In the genomic region with DNA sequence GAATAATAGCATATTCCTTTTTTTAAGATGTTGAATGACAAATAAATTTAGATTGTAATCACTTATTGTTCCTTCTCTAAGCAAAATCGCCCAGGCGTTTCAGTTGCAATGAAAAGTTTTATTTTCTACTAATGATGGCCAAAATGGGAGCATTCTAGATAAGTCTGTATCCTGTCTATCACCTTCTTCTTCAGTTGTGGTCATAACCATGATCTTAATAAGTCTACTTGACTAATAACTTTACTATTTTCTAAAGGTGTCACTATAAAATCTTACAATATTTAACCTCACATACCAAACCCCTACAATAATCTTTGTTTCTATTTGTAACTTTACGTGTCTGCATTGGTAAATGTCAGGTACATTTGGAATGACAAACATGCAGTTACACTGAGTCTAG, we compare ENCODE assay signal across 23 cellular contexts.
DNase-seq lines count a peak whose midpoint lies in the region; ATAC-seq, FAIRE-seq and TF ChIP-seq lines count a peak whose summit lies in the region.
"Had no signal": no experiment of that assay in that cellular context is flagged by ENCODE, and none has a peak within 500 bp of the region (broad histone marks: within the 10 kb centered on the region; RNA-seq: fewer than 3 reads in every experiment).

No MANE protein-coding gene starts in this region.

- 33 to 41% methylated on average over 3 of the region's 3 CpGs for WGBS in pancreas, 2 donors
- 60% methylated on average over 3 of the region's 3 CpGs for WGBS in right lobe of liver (ENCODE audit: insufficient coverage, low coverage, low lambda C conversion rate, missing lambda C conversion rate)

- peak; percentile 52 for FAIRE-seq in GM18507 (lab: Jason Lieb, UNC)
- peak; percentile 82 for FAIRE-seq in pancreas (lab: Jason Lieb, UNC)
- FAIRE-seq: H1 had no signal

- H3K9me3 ChIP-seq in pancreas (no peaks in the 10 kb centered on the region), right lobe of liver (no peaks in the 10 kb centered on the region)
- H3K9me3 ChIP-seq: A549, BE2C, Caco-2 had no signal

- intact Hi-C loops in pancreas (cut with DNase I) (no loop called here), right lobe of liver (cut with DNase I) (no loop called here)

- TF ChIP-seq CTCF in VCaP (conservative IDR thresholded peaks at IDR 0.05) (no peak), pancreas (IDR thresholded peaks at IDR 0.05) (no peak), right lobe of liver (IDR thresholded peaks at IDR 0.05) (no peak)

- no peak for TF ChIP-seq POLR2A in right lobe of liver (IDR thresholded peaks at IDR 0.05)

- DNase-seq in GM18507 (ENCODE audit: extremely low spot score, insufficient read length, low read depth) (no peak), pancreas (no peak), DMS153 treated with DMSO at 0.1 percent for 48 hours (lab: John Stamatoyannopoulos, UW; ENCODE audit: unreplicated experiment) (no peak), right lobe of liver (no peak)
- DNase-seq: 8988T; ACHN; AML-193; BE2C; C1 segment of cervical spinal cord; Caco-2; CD8-positive, alpha-beta T cell; DMS153; DMS79; EL; GDM1; GM23248; H7; HCEC 1CT had no signal

- H3K27me3 ChIP-seq in pancreas (peaks cover 0 to 8% (median 0%) of the 10 kb centered on the region in 4 donors), right lobe of liver (no peaks in the 10 kb centered on the region)
- H3K27me3 ChIP-seq: BE2C had no signal

- ATAC-seq in GM18867 (IDR thresholded peaks at IDR 0.05; ENCODE audit: unreplicated experiment) (peak; percentile 60), pancreas (no peak), HG02642 (IDR thresholded peaks at IDR 0.05; ENCODE audit: poor library complexity, unreplicated experiment) (no peak), right lobe of liver (no peak)
- ATAC-seq: A549; CD8-positive, alpha-beta T cell had no signal

- H3K4me1 ChIP-seq in pancreas, result no peaks in the 10 kb centered on the region
- no peaks in the 10 kb centered on the region for H3K4me1 ChIP-seq in right lobe of liver
- H3K4me1 ChIP-seq: BE2C had no signal

- H3K36me3 ChIP-seq in pancreas (no peaks in the 10 kb centered on the region), right lobe of liver (no peaks in the 10 kb centered on the region)
- H3K36me3 ChIP-seq: BE2C had no signal

- peak overlapping the region; percentile 36 for H3K27ac ChIP-seq in VCaP
- no peak overlapping the region for H3K27ac ChIP-seq in pancreas
- H3K27ac ChIP-seq in right lobe of liver, result no peak overlapping the region
- H3K27ac ChIP-seq: A549, GM23248 had no signal

- no peak overlapping the region for H3K4me3 ChIP-seq in pancreas
- H3K4me3 ChIP-seq in right lobe of liver, result no peak overlapping the region
- H3K4me3 ChIP-seq: A549, GM23248 had no signal
